In genomic region chr9:89427621-89428221, GRCh38 we compare ENCODE assay signal across 9 cellular contexts.
A peak's percentile ranks its signal among the peaks of the same experiment; 100 is the strongest.
DNase-seq lines count a peak whose midpoint lies in the region; FAIRE-seq and TF ChIP-seq lines count a peak whose summit lies in the region.
"Had no signal": no experiment of that assay in that cellular context is flagged by ENCODE, and none has a peak within 500 bp of the region (broad histone marks: within the 10 kb centered on the region; RNA-seq: fewer than 3 reads in every experiment).

No MANE protein-coding gene starts in this region.

- no peak for TF ChIP-seq RAD21 in H1 (IDR thresholded peaks at IDR 0.05 in 1 of 2, conservative IDR thresholded peaks at IDR 0.05 in 1 of 2; ENCODE audit: low read depth in 2 of 2, low read length in 2 of 2)

- no peak overlapping the region for H2BK15ac ChIP-seq in H1 (ENCODE audit: low read length)

- intact Hi-C loops in MCF 10A (cut with micrococcal nuclease), result no loop called here

- H2BK20ac ChIP-seq in H1 (ENCODE audit: low read length), result no peak overlapping the region

- no peak overlapping the region for H3K14ac ChIP-seq in H1 (ENCODE audit: insufficient read length)

- H3K79me2 ChIP-seq in KMS-11 (ENCODE audit: insufficient read depth, low read depth) (peaks cover 86% of the 10 kb centered on the region), H1 (ENCODE audit: control insufficient read depth in 1 of 2, insufficient read depth in 2 of 2, low read length in 2 of 2) (peaks cover 0 to 87% of the 10 kb centered on the region in 2 experiments; a peak in 2 of 4 replicates)

- H3K9me3 ChIP-seq in H1 (ENCODE audit: insufficient read depth in 2 of 2, low read depth in 1 of 2, low read length in 1 of 2) (peaks cover 0 to 4% of the 10 kb centered on the region in 2 experiments; a peak in 1 of 4 replicates), MG63 (no peaks in the 10 kb centered on the region)

- no peak for TF ChIP-seq POLR2A in H1 (IDR thresholded peaks at IDR 0.05; ENCODE audit: control extremely low read depth in 1 of 2, low read depth in 2 of 2, low read length in 2 of 2)

- H3K4me1 ChIP-seq in KMS-11 (ENCODE audit: low read depth, poor library complexity, severe bottlenecking), result peaks cover 99% of the 10 kb centered on the region
- peaks cover 4 to 16% (median 11%) of the 10 kb centered on the region in 4 experiments for H3K4me1 ChIP-seq in H1 (replicated peaks in 1 of 4; ENCODE audit: control insufficient read depth in 3 of 4, insufficient read depth in 4 of 4, low read length in 3 of 4)

- H4K8ac ChIP-seq in H1 (ENCODE audit: extremely low read depth, insufficient read depth, low read length), result peak overlapping the region; percentile 45; the same call in 1 of the 2 replicates

- H3K27me3 ChIP-seq in KMS-11 (ENCODE audit: insufficient read depth, low read depth), result no peaks in the 10 kb centered on the region
- no peaks in the 10 kb centered on the region for H3K27me3 ChIP-seq in H1 (replicated peaks in 1 of 4; ENCODE audit: control insufficient read depth in 3 of 4, extremely low read depth in 1 of 4, insufficient read depth in 3 of 4, low read length in 3 of 4)
- H3K27me3 ChIP-seq in MG63, result no peaks in the 10 kb centered on the region

- no peaks in the 10 kb centered on the region for H4K20me1 ChIP-seq in KMS-11 (ENCODE audit: insufficient read depth)
- peaks cover 0 to 5% of the 10 kb centered on the region in 2 experiments for H4K20me1 ChIP-seq in H1 (replicated peaks in 1 of 2; ENCODE audit: control insufficient read depth in 1 of 2, insufficient read depth in 2 of 2, low read length in 2 of 2)

- no peak overlapping the region for H3K23ac ChIP-seq in H1 (ENCODE audit: insufficient read length)

- H3K4ac ChIP-seq in H1 (replicated peaks; ENCODE audit: insufficient read length, low read depth, low read length), result no peak overlapping the region

- H3K9me3 Mint-ChIP-seq in MCF 10A (ENCODE audit: unreplicated experiment), result no peaks in the 10 kb centered on the region

- no TSS peak for BruUV-seq in MCF 10A (replicated peaks; lab: Mats Ljungman, UMichigan)

- H3K23me2 ChIP-seq in H1 (ENCODE audit: low read depth, low read length), result no peaks in the 10 kb centered on the region; the same call in 1 of the 2 replicates

- CTCF ChIA-PET in H1 (lab: Charles Lee; ENCODE audit: partially characterized antibody), result interaction anchor here (0.9 to 8.9 kb wide), 17 partner anchors 12 to 675 kb away, joined by 3 to 147 read pairs (median 8); no protein-coding TSS in a partner anchor
- CTCF ChIA-PET in MCF 10A (lab: Yijun Ruan, JAX), result no interaction called here

- H2AK5ac ChIP-seq in H1 (ENCODE audit: low read depth, low read length), result no peak overlapping the region

- H3K18ac ChIP-seq in H1 (ENCODE audit: extremely low read depth, low read length), result no peak overlapping the region; the same call in 1 of the 2 replicates

- no peak for FAIRE-seq in H1 (lab: Jason Lieb, UNC)

- POLR2A ChIA-PET in H1 (lab: Charles Lee; ENCODE audit: partially characterized antibody), result interaction anchor here (2.2 kb wide), 1 partner anchor 121 kb away, joined by 14 read pairs; no protein-coding TSS in a partner anchor
- POLR2A ChIA-PET in MCF 10A (lab: Yijun Ruan, JAX), result no interaction called here

- H3K27ac Mint-ChIP-seq in MCF 10A (ENCODE audit: low read depth, unreplicated experiment), result no peak overlapping the region

- H3K79me1 ChIP-seq in H1 (ENCODE audit: low read depth, low read length), result peaks cover 22% of the 10 kb centered on the region; the same call in 1 of the 2 replicates

- H3K36me3 ChIP-seq in KMS-11 (ENCODE audit: insufficient read depth), result no peaks in the 10 kb centered on the region; the same call in 1 of the 2 replicates
- no peaks in the 10 kb centered on the region for H3K36me3 ChIP-seq in H1 (ENCODE audit: control insufficient read depth in 2 of 4, insufficient read depth in 4 of 4, low read length in 3 of 4)
- H3K36me3 ChIP-seq in MG63, result no peaks in the 10 kb centered on the region

- H3K9ac ChIP-seq in KMS-11 (peak overlapping the region; percentile 64; the same call in 1 of the 2 replicates), H1 (replicated peaks in 1 of 4; ENCODE audit: extremely low read depth in 1 of 4, low read depth in 3 of 4, low read length in 3 of 4) (0 out of 7 replicates have a peak overlapping the region, but pooled peaks of 1 of the 4 experiments have one; percentile 7)

- H3K4me3 ChIP-seq in KMS-11 (IDR thresholded peaks at IDR 0.05; ENCODE audit: insufficient read depth, low read depth, low read length) (no peak overlapping the region), H1 (ENCODE audit: extremely low read depth in 1 of 4, insufficient read depth in 2 of 4, low read depth in 3 of 4, low read length in 4 of 4) (no peak overlapping the region), MG63 (no peak overlapping the region)

- peaks cover 7% of the 10 kb centered on the region for H3K36me3 Mint-ChIP-seq in MCF 10A (ENCODE audit: insufficient read depth, unreplicated experiment)

- H2BK5ac ChIP-seq in H1 (ENCODE audit: low read depth, low read length), result peak overlapping the region; percentile 35; the same call in 1 of the 2 replicates

- no peak for TF ChIP-seq EP300 in H1 (IDR thresholded peaks at IDR 0.05; ENCODE audit: borderline replicate concordance in 1 of 2, low read depth in 2 of 2, low read length in 2 of 2)

- H4K91ac ChIP-seq in H1 (replicated peaks; ENCODE audit: insufficient read length, low read length), result no peak overlapping the region

- peak; percentile 81 for DNase-seq in activated CD8-positive, alpha-beta memory T cell treated with anti-CD3 and anti-CD28 coated beads, Interleukin-2, amount 50 U/mL, for 24 hours (ENCODE audit: extremely low read depth)
- DNase-seq in H1 (ENCODE audit: low read depth in 1 of 2, low spot score in 2 of 2), result no peak
- peak; percentile 66 to 82 for DNase-seq in stimulated activated CD8-positive, alpha-beta memory T cell treated with anti-CD3 and anti-CD28 coated beads, Interleukin-4, amount 100 ng/mL, for 4 hours (ENCODE audit: low read depth in 2 of 2, low spot score in 1 of 2)
- no peak for DNase-seq in G401 (ENCODE audit: low spot score)
- DNase-seq in MCF 10A (ENCODE audit: unreplicated experiment), result no peak
- no peak for DNase-seq in MG63
- no peak for DNase-seq in OCI-M1 (lab: John Stamatoyannopoulos, UW)
- DNase-seq: left ventricle myocardium superior had no signal

- 92% methylated on average over 17 of the region's 17 CpGs; no CpG with 5 or more reads in 1 of the 2 experiments for WGBS in H1 (ENCODE audit: extremely low coverage in 1 of 2, insufficient coverage in 1 of 2, insufficient read length in 1 of 2, insufficient replicate concordance in 2 of 2, low coverage in 1 of 2, low lambda C conversion rate in 2 of 2, missing lambda C conversion rate in 1 of 2), 2 experiments

- no peaks in the 10 kb centered on the region for H3K27me3 Mint-ChIP-seq in MCF 10A (ENCODE audit: insufficient read depth, unreplicated experiment)

- H3K4me2 ChIP-seq in KMS-11 (peak overlapping the region; percentile 99), H1 (ENCODE audit: insufficient read depth in 1 of 2, low read depth in 2 of 2, low read length in 2 of 2) (no peak overlapping the region)

- peak overlapping the region; percentile 5 for H4K5ac ChIP-seq in H1 (ENCODE audit: insufficient read length, low read depth, low read length)

- H3K56ac ChIP-seq in H1 (replicated peaks; ENCODE audit: insufficient read length, low read depth, low read length), result no peak overlapping the region

- H3K27ac ChIP-seq in KMS-11 (peak overlapping the region; percentile 93), H1 (ENCODE audit: low read depth, low read length) (no peak overlapping the region; the same call in 1 of the 2 replicates)

- no peak overlapping the region for H2BK120ac ChIP-seq in H1 (replicated peaks; ENCODE audit: low read depth, low read length)

- in situ Hi-C loops in G401 (cut with HindIII; ENCODE audit: low sequenced_read_pairs), result no loop called here

- no peak overlapping the region for H3K4me3 Mint-ChIP-seq in MCF 10A (ENCODE audit: unreplicated experiment)

- peaks cover 16% of the 10 kb centered on the region for H3K4me1 Mint-ChIP-seq in MCF 10A (ENCODE audit: insufficient read depth, unreplicated experiment)

- TF ChIP-seq CTCF in KMS-11 (conservative IDR thresholded peaks at IDR 0.05; ENCODE audit: low read depth, low read length) (no peak), H1 (IDR thresholded peaks at IDR 0.05; ENCODE audit: control extremely low read depth in 1 of 3, insufficient read depth in 1 of 3, low read depth in 1 of 3, low read length in 3 of 3) (no peak), MCF 10A (IDR thresholded peaks at IDR 0.05; ENCODE audit: unreplicated experiment) (no peak)

- H2AFZ ChIP-seq in KMS-11 (ENCODE audit: low read depth), result no peak overlapping the region
- H2AFZ ChIP-seq in H1 (ENCODE audit: low read length), result no peak overlapping the region

- no peak overlapping the region for H2BK12ac ChIP-seq in H1 (ENCODE audit: low read depth, low read length)

TF ChIP-seq in H1, 55 proteins besides CTCF, POLR2A, EP300 and RAD21:
- TF ChIP-seq SAP30 (IDR thresholded peaks at IDR 0.05; ENCODE audit: insufficient read depth, insufficient replicate concordance, low read length) (no peak), TCF12 (IDR thresholded peaks at IDR 0.05; ENCODE audit: low read depth, low read length) (no peak)

Comparison
In these comparisons a context has a peak if more than half of its experiments do, and no peak if none do; other contexts are left out.
1. DNase-seq: peak in activated CD8-positive, alpha-beta memory T cell treated with anti-CD3 and anti-CD28 coated beads, Interleukin-2, amount 50 U/mL, for 24 hours (single experiment) and stimulated activated CD8-positive, alpha-beta memory T cell treated with anti-CD3 and anti-CD28 coated beads, Interleukin-4, amount 100 ng/mL, for 4 hours (2 of 2); none in H1 (0 of 2), G401 (single experiment), MCF 10A (single experiment), MG63 (single experiment) and OCI-M1 (single experiment).